Comparison of ENCODE assay signal across 8 cellular contexts in genomic region chr4:41256131-41256739, GRCh38. TPM values are rescaled to one million over a fixed set of nuclear protein-coding genes. Genes with fewer than 3 reads are reported as not detected.
DNase-seq lines count a peak whose midpoint lies in the region; ATAC-seq and TF ChIP-seq lines count a peak whose summit lies in the region.

No MANE protein-coding gene starts in this region.

- H3K36me3 ChIP-seq in esophagus squamous epithelium = no peaks in the 10 kb centered on the region

- H3K4me3 ChIP-seq in esophagus squamous epithelium = peak overlapping the region in 3 of 4 donors; percentile 39 to 75 (median 54)

- peaks cover 8 to 66% (median 11%) of the 10 kb centered on the region in 4 donors for H3K27me3 ChIP-seq in esophagus squamous epithelium

- TF ChIP-seq CTCF in esophagus squamous epithelium (IDR thresholded peaks at IDR 0.05) = no peak

- no peak for TF ChIP-seq POLR2A in esophagus squamous epithelium (IDR thresholded peaks at IDR 0.05)

- peak; percentile 25 for DNase-seq in GM03348 (ENCODE audit: low spot score)
- DNase-seq in NCI-H69 (lab: John Stamatoyannopoulos, UW) = peak; percentile 62
- no peak for DNase-seq in esophagus squamous epithelium (lab: John Stamatoyannopoulos, UW)
- DNase-seq in sciatic nerve (ENCODE audit: low spot score) = no peak
- DNase-seq in SW 1271 (lab: John Stamatoyannopoulos, UW) = no peak
- no peak for DNase-seq in NK-92 treated with Interleukin-12 subunit alpha and Interleukin-12 subunit beta, amount 100 ng/mL, for 24 hours (lab: John Stamatoyannopoulos, UW)

- peak; percentile 33 for ATAC-seq in sciatic nerve
- no peak for ATAC-seq in HG03159 (IDR thresholded peaks at IDR 0.05; ENCODE audit: unreplicated experiment)
- no peak for ATAC-seq in GM21786 (IDR thresholded peaks at IDR 0.05; ENCODE audit: unreplicated experiment)

- intact Hi-C loops in esophagus squamous epithelium (cut with DNase I) (no loop called here), sciatic nerve (cut with DNase I) (no loop called here)

- peaks cover 14 to 18% (median 16%) of the 10 kb centered on the region in 3 donors for H3K4me1 ChIP-seq in esophagus squamous epithelium

- no peaks in the 10 kb centered on the region for H3K9me3 ChIP-seq in esophagus squamous epithelium

- H3K27ac ChIP-seq in esophagus squamous epithelium = no peak overlapping the region

- 37 to 41% methylated on average over 13 of the region's 13 CpGs for WGBS in esophagus squamous epithelium, 2 donors

RNA-seq across cellular contexts. Expression of gene UCHL1, which starts 0.5 kb away (rescaled TPM):
- total RNA-seq in esophagus squamous epithelium (1 to 10 TPM; 3.9 to 9.6 (median 9.0) TPM), sciatic nerve (63.4 TPM)

RNA-seq across cellular contexts. Expression of gene APBB2, which starts 41.9 kb away (rescaled TPM):
- 10 to 100 TPM; 12.2 to 29.2 (median 20.1) TPM for total RNA-seq in esophagus squamous epithelium
- total RNA-seq in sciatic nerve = 147 TPM

Comparison
In these comparisons a context has a peak if more than half of its experiments do, and no peak if none do; other contexts are left out.
1. DNase-seq: peak in GM03348 (single experiment) and NCI-H69 (single experiment); none in esophagus squamous epithelium (single experiment), sciatic nerve (single experiment), SW 1271 (0 of 2) and NK-92 treated with Interleukin-12 subunit alpha and Interleukin-12 subunit beta, amount 100 ng/mL, for 24 hours (single experiment).